In genomic region chr9:109859447-109859846, GRCh38 we compare ENCODE assay signal across 12 cellular contexts.
DNase-seq lines count a peak whose midpoint lies in the region; ATAC-seq and TF ChIP-seq lines count a peak whose summit lies in the region.
"Had no signal": no experiment of that assay in that cellular context is flagged by ENCODE, and none has a peak within 500 bp of the region (broad histone marks: within the 10 kb centered on the region; RNA-seq: fewer than 3 reads in every experiment).

No MANE protein-coding gene starts in this region.

- no peaks in the 10 kb centered on the region for H3K79me2 ChIP-seq in Loucy (ENCODE audit: insufficient read depth, low read length)
- peaks cover 35% of the 10 kb centered on the region for H3K79me2 ChIP-seq in osteoblast (ENCODE audit: insufficient read depth, low read length)

- H2AFZ ChIP-seq in Loucy (ENCODE audit: low read length) = no peak overlapping the region
- no peak overlapping the region for H2AFZ ChIP-seq in osteoblast (ENCODE audit: low read length)

- H3K36me3 ChIP-seq in Loucy (ENCODE audit: insufficient read depth, low read length) = no peaks in the 10 kb centered on the region
- no peaks in the 10 kb centered on the region for H3K36me3 ChIP-seq in osteoblast (ENCODE audit: insufficient read depth, low read length)
- H3K36me3 ChIP-seq in ovary = no peaks in the 10 kb centered on the region
- H3K36me3 ChIP-seq: colonic mucosa had no signal

- WGBS in ovary, 3 donors = 60 to 93% (median 67%) methylated on average over 2 of the region's 2 CpGs

- H3K9me2 ChIP-seq in Loucy (replicated peaks; ENCODE audit: low read depth, low read length) = no peaks in the 10 kb centered on the region

- H3K4me2 ChIP-seq in Loucy (ENCODE audit: low read depth, low read length, poor library complexity, severe bottlenecking) (no peak overlapping the region), osteoblast (ENCODE audit: insufficient read depth, low read length) (no peak overlapping the region)

- H3K4me1 ChIP-seq in Loucy (ENCODE audit: insufficient read depth, low read length, poor library complexity, severe bottlenecking) = no peaks in the 10 kb centered on the region
- peaks cover 12% of the 10 kb centered on the region for H3K4me1 ChIP-seq in osteoblast (ENCODE audit: insufficient read depth, low read length)
- H3K4me1 ChIP-seq in ovary (ENCODE audit: insufficient read depth) = peaks cover 6% of the 10 kb centered on the region
- H3K4me1 ChIP-seq: colonic mucosa had no signal

- TF ChIP-seq EP300 in ovary (IDR thresholded peaks at IDR 0.05) = no peak

- DNase-seq in GM12865 (ENCODE audit: low read depth) (no peak), caudate nucleus (lab: John Stamatoyannopoulos, UW) (no peak), osteoblast (ENCODE audit: insufficient read length, low spot score, missing footprints) (no peak), ovary (no peak), NCI-H146 (lab: John Stamatoyannopoulos, UW) (no peak)
- DNase-seq: activated CD4-positive, alpha-beta T cell treated with anti-CD3 and anti-CD28 coated beads for 4 hours; colonic mucosa; glutamatergic neuron; NCI-H1092; NCI-H526 had no signal

- TF ChIP-seq CTCF in GM12865 (IDR thresholded peaks at IDR 0.05; ENCODE audit: insufficient read depth, low read depth, low read length, missing control alignments) = peak; percentile 12
- peak; percentile 39 for TF ChIP-seq CTCF in Loucy (conservative IDR thresholded peaks at IDR 0.05; ENCODE audit: low read length)
- peak; percentile 39 for TF ChIP-seq CTCF in osteoblast (IDR thresholded peaks at IDR 0.05; ENCODE audit: extremely low read depth, low read depth, low read length)
- no peak for TF ChIP-seq CTCF in ovary (IDR thresholded peaks at IDR 0.05)

- intact Hi-C loops in ovary (cut with DNase I) = no loop called here

- TF ChIP-seq POLR2A in ovary (IDR thresholded peaks at IDR 0.05) = no peak

- H3K9ac ChIP-seq in Loucy (ENCODE audit: low read depth, low read length, poor library complexity, severe bottlenecking) = no peak overlapping the region

- H4K20me1 ChIP-seq in Loucy (ENCODE audit: insufficient read depth, low read length, poor library complexity, severe bottlenecking) = no peaks in the 10 kb centered on the region
- peaks cover 31% of the 10 kb centered on the region for H4K20me1 ChIP-seq in osteoblast (ENCODE audit: insufficient read depth, low read length)

- H3K9me3 ChIP-seq in Loucy (ENCODE audit: insufficient read depth, low read depth, low read length) (no peaks in the 10 kb centered on the region), osteoblast (ENCODE audit: low read depth, low read length) (no peaks in the 10 kb centered on the region), ovary (no peaks in the 10 kb centered on the region)
- H3K9me3 ChIP-seq: colonic mucosa had no signal

- H3K4me3 ChIP-seq in GM12865 (ENCODE audit: low read depth, low read length) (no peak overlapping the region), Loucy (ENCODE audit: low read length, poor library complexity, severe bottlenecking) (no peak overlapping the region), osteoblast (ENCODE audit: insufficient read depth, low read length) (no peak overlapping the region), ovary (no peak overlapping the region)
- H3K4me3 ChIP-seq: colonic mucosa had no signal

- no peak for ATAC-seq in GM18861 (IDR thresholded peaks at IDR 0.05; ENCODE audit: unreplicated experiment)

- H3K27ac ChIP-seq in caudate nucleus (ENCODE audit: low read depth, low read length) (peak overlapping the region; percentile 32), osteoblast (ENCODE audit: low read depth, low read length) (no peak overlapping the region), ovary (no peak overlapping the region)
- H3K27ac ChIP-seq: colonic mucosa had no signal

- no peaks in the 10 kb centered on the region for H3F3A ChIP-seq in Loucy (ENCODE audit: low read depth)

- no peaks in the 10 kb centered on the region for H3K27me3 ChIP-seq in Loucy (ENCODE audit: insufficient read depth, low read length, poor library complexity, severe bottlenecking)
- H3K27me3 ChIP-seq in osteoblast (ENCODE audit: insufficient read depth, low read length) = no peaks in the 10 kb centered on the region
- H3K27me3 ChIP-seq in ovary = no peaks in the 10 kb centered on the region
- H3K27me3 ChIP-seq: colonic mucosa had no signal

Comparison
In these comparisons a context has a peak if more than half of its experiments do, and no peak if none do; other contexts are left out.
1. CTCF ChIP-seq: peak in GM12865 (single experiment), Loucy (single experiment) and osteoblast (single experiment); none in ovary (0 of 3).